In the genomic region with DNA sequence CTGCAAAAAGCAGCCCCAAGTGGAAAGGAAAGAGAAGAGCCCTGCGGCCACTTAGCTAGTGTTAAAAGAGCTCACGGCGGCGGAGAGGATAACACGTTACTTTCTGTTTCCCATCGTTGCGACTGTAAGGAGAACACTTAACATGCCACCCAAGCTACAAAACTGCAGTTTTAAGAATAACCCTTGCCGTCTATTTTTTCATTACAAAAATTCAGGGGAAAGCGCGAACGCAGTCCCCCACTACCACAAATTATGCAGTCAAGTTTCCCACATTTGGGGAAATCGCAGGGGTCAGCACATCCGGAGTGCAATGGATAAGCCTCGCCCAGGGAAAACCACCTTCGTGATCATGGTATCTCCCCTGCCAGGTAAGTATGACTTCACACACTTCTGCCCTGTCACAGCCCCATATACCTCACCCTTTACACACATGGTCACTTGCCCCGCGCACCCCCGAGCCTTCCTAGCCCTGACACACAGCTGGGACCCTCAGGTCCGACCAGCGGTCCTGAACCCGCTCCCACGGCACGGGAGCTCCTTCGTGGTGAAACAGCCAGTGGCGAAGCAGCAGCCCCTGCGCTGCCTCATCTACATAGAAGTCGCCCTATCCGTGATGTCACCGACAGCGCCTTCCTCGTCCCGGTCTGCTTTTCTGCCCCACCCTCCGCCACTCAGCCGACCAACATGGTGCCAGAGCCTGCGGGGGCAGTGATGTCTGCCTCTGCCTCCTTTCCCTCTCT, we compare ENCODE assay signal across 8 cellular contexts. TPM values are rescaled to one million over a fixed set of nuclear protein-coding genes. Genes with fewer than 3 reads are reported as not detected.
DNase-seq lines count a peak whose midpoint lies in the region; ATAC-seq and TF ChIP-seq lines count a peak whose summit lies in the region.
"Not testable (repeated sequence)": the region's sequence is repeated elsewhere in the genome, so short reads cannot be mapped to it uniquely, and the experiment has no call there.

No MANE protein-coding gene starts in this region.

- not testable (repeated sequence) for H3K9me3 ChIP-seq in SK-N-SH, thyroid gland

- not testable (repeated sequence) for H3K9me3 Mint-ChIP-seq in activated naive CD4-positive, alpha-beta T cell treated with anti-CD3 and anti-CD28 coated beads, Interleukin-2, amount 50 U/mL, for 72 hours

- H3K4me3 ChIP-seq in GM12865 (ENCODE audit: low read depth, low read length): peak overlapping the region; percentile 46
- H3K4me3 ChIP-seq in SK-N-SH (ENCODE audit: low read depth in 2 of 2, low read length in 1 of 2): peak overlapping the region; percentile 43 to 61
- H3K4me3 ChIP-seq in thyroid gland (replicated peaks in 1 of 3): peak overlapping the region in 2 of 3 donors; percentile 3 to 40

- H3K9me2 ChIP-seq in SK-N-SH: not testable (repeated sequence)

- peak in 1 of 2 donors; percentile 21 for TF ChIP-seq POLR2A in thyroid gland (IDR thresholded peaks at IDR 0.05)

- not testable (repeated sequence) for H3F3A ChIP-seq in SK-N-SH (replicated peaks; ENCODE audit: insufficient read depth)

- not testable (repeated sequence) for H3K79me2 ChIP-seq in SK-N-SH (ENCODE audit: insufficient read depth)

- not testable (repeated sequence) for TF ChIP-seq EP300 in SK-N-SH (IDR thresholded peaks at IDR 0.05; ENCODE audit: borderline replicate concordance in 1 of 2, low read depth in 1 of 2, low read length in 1 of 2)

- H2AFZ ChIP-seq in SK-N-SH (ENCODE audit: low read depth): 0 out of 2 replicates have a peak overlapping the region, but pooled peaks have one; percentile 46

- not testable (repeated sequence) for H3K27ac ChIP-seq in SK-N-SH (ENCODE audit: low read depth in 2 of 2, low read length in 1 of 2)
- H3K27ac ChIP-seq in thyroid gland: peak overlapping the region in 2 of 3 donors; percentile 11 to 23

- ATAC-seq in HG02610 (IDR thresholded peaks at IDR 0.05; ENCODE audit: unreplicated experiment): peak; percentile 92
- ATAC-seq in activated naive CD4-positive, alpha-beta T cell treated with anti-CD3 and anti-CD28 coated beads, Interleukin-2, amount 50 U/mL, for 72 hours: peak; percentile 85 to 88

- not testable (repeated sequence) for H3K9ac ChIP-seq in SK-N-SH

- CTCF ChIA-PET in SK-N-SH (lab: Yijun Ruan, JAX): not testable (repeated sequence)

- H3K27me3 ChIP-seq in SK-N-SH (ENCODE audit: insufficient read depth); thyroid gland: not testable (repeated sequence)

- DNase-seq in GM12865 (ENCODE audit: low read depth) (peak; percentile 99), NCI-H1092 treated with DMSO at 0.1 percent for 48 hours (lab: John Stamatoyannopoulos, UW) (peak; percentile 52), SK-N-SH (peak; percentile 36), head of caudate nucleus (peak in 23 of 42 donors; percentile 1 to 48 (median 25)), pons (ENCODE audit: low spot score) (peak; percentile 72), thyroid gland (peak; percentile 66 to 70)
- DNase-seq in activated naive CD4-positive, alpha-beta T cell treated with anti-CD3 and anti-CD28 coated beads, Interleukin-2, amount 50 U/mL, for 72 hours (ENCODE audit: low spot score in 2 of 2): peak; percentile 85 to 87

- not testable (repeated sequence) for H3K36me3 ChIP-seq in SK-N-SH (replicated peaks in 1 of 2; ENCODE audit: control insufficient read depth in 1 of 2, insufficient read depth in 2 of 2, low read length in 1 of 2); thyroid gland

- H4K20me1 ChIP-seq in SK-N-SH (ENCODE audit: insufficient read depth): not testable (repeated sequence)

- peak overlapping the region; percentile 94 to 100 for H3K27ac Mint-ChIP-seq in activated naive CD4-positive, alpha-beta T cell treated with anti-CD3 and anti-CD28 coated beads, Interleukin-2, amount 50 U/mL, for 72 hours

- POLR2A ChIA-PET in SK-N-SH (lab: Yijun Ruan, JAX): not testable (repeated sequence)

- not testable (repeated sequence) for H3K36me3 Mint-ChIP-seq in activated naive CD4-positive, alpha-beta T cell treated with anti-CD3 and anti-CD28 coated beads, Interleukin-2, amount 50 U/mL, for 72 hours

- WGBS in SK-N-SH (ENCODE audit: low lambda C conversion rate): 3% methylated on average over 15 of the region's 35 CpGs
- WGBS in thyroid gland, 2 donors: 0 to 1% methylated on average over 15 to 17 of the region's 35 CpGs

- H3K4me1 ChIP-seq in SK-N-SH (ENCODE audit: control insufficient read depth in 1 of 2, insufficient read depth in 2 of 2, low read depth in 1 of 2, low read length in 1 of 2); thyroid gland: not testable (repeated sequence)

- peak overlapping the region; percentile 76 for H3K4me2 ChIP-seq in SK-N-SH

- TF ChIP-seq CTCF in GM12865 (IDR thresholded peaks at IDR 0.05; ENCODE audit: insufficient read depth, low read depth, low read length, missing control alignments); SK-N-SH (IDR thresholded peaks at IDR 0.05); thyroid gland (IDR thresholded peaks at IDR 0.05): not testable (repeated sequence)

- TF ChIP-seq RAD21 in SK-N-SH (IDR thresholded peaks at IDR 0.05; ENCODE audit: low read length): not testable (repeated sequence)

- intact Hi-C loops in head of caudate nucleus (cut with DNase I); thyroid gland (cut with DNase I): not testable (repeated sequence)

TF ChIP-seq in SK-N-SH, 30 proteins besides CTCF, POLR2A, EP300 and RAD21:
- peak; percentile 92; the same call in 1 of the 2 replicates for TF ChIP-seq SIN3A (IDR thresholded peaks at IDR 0.05; ENCODE audit: borderline replicate concordance, low read depth, low read length)
- peak; percentile 98 for TF ChIP-seq POLR2AphosphoS5 (IDR thresholded peaks at IDR 0.05; ENCODE audit: low read depth, low read length)
- TF ChIP-seq, protein P1, sequence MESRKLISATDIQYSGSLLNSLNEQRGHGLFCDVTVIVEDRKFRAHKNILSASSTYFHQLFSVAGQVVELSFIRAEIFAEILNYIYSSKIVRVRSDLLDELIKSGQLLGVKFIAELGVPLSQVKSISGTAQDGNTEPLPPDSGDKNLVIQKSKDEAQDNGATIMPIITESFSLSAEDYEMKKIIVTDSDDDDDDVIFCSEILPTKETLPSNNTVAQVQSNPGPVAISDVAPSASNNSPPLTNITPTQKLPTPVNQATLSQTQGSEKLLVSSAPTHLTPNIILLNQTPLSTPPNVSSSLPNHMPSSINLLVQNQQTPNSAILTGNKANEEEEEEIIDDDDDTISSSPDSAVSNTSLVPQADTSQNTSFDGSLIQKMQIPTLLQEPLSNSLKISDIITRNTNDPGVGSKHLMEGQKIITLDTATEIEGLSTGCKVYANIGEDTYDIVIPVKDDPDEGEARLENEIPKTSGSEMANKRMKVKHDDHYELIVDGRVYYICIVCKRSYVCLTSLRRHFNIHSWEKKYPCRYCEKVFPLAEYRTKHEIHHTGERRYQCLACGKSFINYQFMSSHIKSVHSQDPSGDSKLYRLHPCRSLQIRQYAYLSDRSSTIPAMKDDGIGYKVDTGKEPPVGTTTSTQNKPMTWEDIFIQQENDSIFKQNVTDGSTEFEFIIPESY (IDR thresholded peaks at IDR 0.05; ENCODE audit: borderline replicate concordance, low read depth): peak; percentile 56; the same call in 1 of the 2 replicates
- 0 out of 2 replicates have a peak, but pooled peaks have one; percentile 10 for TF ChIP-seq MEF2A (IDR thresholded peaks at IDR 0.05; ENCODE audit: borderline replicate concordance, low read depth)

RNA-seq across cellular contexts. Expression of a gene that starts 40.2 kb away (rescaled TPM):
- polyA plus RNA-seq in SK-N-SH (2012; rRNA removed): 2.0 and 2.2 TPM in 2 replicates
- polyA plus RNA-seq in SK-N-SH (2012; cell fraction: cytosol; rRNA removed): 1.6 and 2.1 TPM in 2 replicates
- 3.2 and 6.5 TPM in 2 replicates for polyA plus RNA-seq in SK-N-SH (2012; cell fraction: nucleus; rRNA removed)
- total RNA-seq in activated naive CD4-positive, alpha-beta T cell treated with anti-CD3 and anti-CD28 coated beads, Interleukin-2, amount 50 U/mL, for 72 hours: 1 to 10 TPM; 1.4 to 5.5 TPM
- total RNA-seq in thyroid gland: 1 to 10 TPM; 1.9 to 4.5 (median 2.4) TPM

Comparison
In these comparisons a context has a peak if more than half of its experiments do, and no peak if none do; other contexts are left out.
1. DNase-seq: peak in every context shown above with its lines; median percentile 99 in GM12865; 86 in activated naive CD4-positive, alpha-beta T cell treated with anti-CD3 and anti-CD28 coated beads, Interleukin-2, amount 50 U/mL, for 72 hours; 72 in pons; 68 in thyroid gland; 52 in NCI-H1092 treated with DMSO at 0.1 percent for 48 hours; 36 in SK-N-SH; 25 in head of caudate nucleus.